Comparison of ENCODE assay signal across 8 cellular contexts in the genomic region with DNA sequence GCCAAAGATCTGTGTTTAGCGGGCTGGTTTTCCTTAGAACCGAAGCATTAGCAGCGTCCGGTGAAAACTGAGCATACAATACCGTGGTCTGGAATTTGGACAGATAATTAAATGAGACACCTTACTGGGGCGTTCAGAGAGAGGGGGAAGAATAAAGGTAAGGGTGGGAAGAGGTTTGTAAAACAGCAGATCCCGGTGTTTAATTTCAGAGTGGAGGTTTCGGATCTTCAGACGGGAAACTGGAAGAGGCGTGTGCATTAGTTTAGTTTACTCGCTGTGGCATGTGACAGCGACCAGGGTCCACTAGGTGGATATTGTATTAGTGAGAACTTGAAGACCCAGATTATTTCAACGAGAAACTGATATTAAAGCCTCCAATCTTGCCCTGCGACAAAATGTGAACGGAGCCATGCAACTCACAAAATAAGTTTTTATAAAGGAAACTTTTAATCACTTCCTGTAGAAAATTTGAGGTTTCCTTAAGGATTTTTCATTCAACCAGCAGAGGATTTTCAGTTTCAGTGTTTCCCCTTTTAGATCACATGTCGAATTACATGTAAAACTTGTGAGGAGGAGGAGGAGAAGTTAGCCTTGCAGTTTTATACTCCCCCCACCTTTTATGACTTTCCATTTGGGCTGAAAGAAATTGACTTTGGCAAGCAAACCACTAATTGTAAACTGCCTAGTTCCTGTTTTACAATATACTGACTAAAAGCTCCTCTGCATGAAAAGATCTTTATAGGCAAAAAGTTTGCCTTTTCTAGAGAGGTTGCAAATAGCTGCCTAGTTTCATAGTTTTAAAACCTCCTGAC. TPM values are rescaled to one million over a fixed set of nuclear protein-coding genes. Genes with fewer than 3 reads are reported as not detected.
DNase-seq lines count a peak whose midpoint lies in the region; ATAC-seq and TF ChIP-seq lines count a peak whose summit lies in the region.
"Had no signal": no experiment of that assay in that cellular context is flagged by ENCODE, and none has a peak within 500 bp of the region (broad histone marks: within the 10 kb centered on the region; RNA-seq: fewer than 3 reads in every experiment).

No MANE protein-coding gene starts in this region.

- in situ Hi-C loops in SK-MEL-5 (cut with HindIII; ENCODE audit: low pct_unique_long_range_greater_than_20kb, low sequenced_read_pairs): no loop called here

- H3K4me3 Mint-ChIP-seq in HFFc6 (no peak overlapping the region), glutamatergic neuron (ENCODE audit: unreplicated experiment) (peak overlapping the region; percentile 85)

- TF ChIP-seq CTCF in HFFc6 (IDR thresholded peaks at IDR 0.05) (peak; percentile 19; the same call in 1 of the 2 replicates), glutamatergic neuron (IDR thresholded peaks at IDR 0.05; ENCODE audit: partially characterized antibody, unreplicated experiment) (peak; percentile 41), spleen (IDR thresholded peaks at IDR 0.05 in 8 of 11, conservative IDR thresholded peaks at IDR 0.05 in 3 of 11) (peak in 6 of 11 experiments; percentile 15 to 44 (median 32))

- H3K27ac ChIP-seq in spleen: peak overlapping the region in 6 of 8 donors; percentile 9 to 83 (median 76)

- H3K4me1 Mint-ChIP-seq in HFFc6 (ENCODE audit: low read depth) (peaks cover 8% of the 10 kb centered on the region), glutamatergic neuron (ENCODE audit: low read depth, unreplicated experiment) (peaks cover 28% of the 10 kb centered on the region)

- H3K4me1 ChIP-seq in spleen: peaks cover 0 to 54% (median 39%) of the 10 kb centered on the region in 6 donors

- H3K36me3 ChIP-seq in spleen: peaks cover 0 to 12% (median 0%) of the 10 kb centered on the region in 6 donors

- H3K27me3 Mint-ChIP-seq in HFFc6 (ENCODE audit: insufficient read depth): peaks cover 10% of the 10 kb centered on the region
- H3K27me3 Mint-ChIP-seq in glutamatergic neuron (ENCODE audit: unreplicated experiment): peaks cover 8% of the 10 kb centered on the region

- ATAC-seq in GM18870 (IDR thresholded peaks at IDR 0.05; ENCODE audit: unreplicated experiment): no peak

- H3K27me3 ChIP-seq in spleen (replicated peaks in 1 of 7): peaks cover 0 to 75% (median 35%) of the 10 kb centered on the region in 7 donors

- DNase-seq in HFFc6 (no peak), SK-MEL-5 (ENCODE audit: low read depth, low spot score) (peak; percentile 63), glutamatergic neuron (no peak), spleen (no peak), HCEC 1CT (no peak), cerebellum (ENCODE audit: low spot score) (no peak)

- intact Hi-C loops in spleen (cut with DNase I; ENCODE audit: low total_unique reads): no loop called here

- H3K4me3 ChIP-seq in spleen: peak overlapping the region; percentile 48 to 87 (median 76)

- WGBS in spleen, 5 donors: 4 to 12% (median 7%) methylated on average over 16 of the region's 16 CpGs

- TF ChIP-seq POLR2A in spleen (IDR thresholded peaks at IDR 0.05): no peak

- no peaks in the 10 kb centered on the region for H3K9me3 ChIP-seq in spleen

- no peak overlapping the region for H3K27ac Mint-ChIP-seq in HFFc6
- no peak overlapping the region for H3K27ac Mint-ChIP-seq in glutamatergic neuron (ENCODE audit: unreplicated experiment)

- H3K9me3 Mint-ChIP-seq in HFFc6 (no peaks in the 10 kb centered on the region), glutamatergic neuron (ENCODE audit: unreplicated experiment) (peaks cover 3% of the 10 kb centered on the region)

- H3K36me3 Mint-ChIP-seq in HFFc6 (ENCODE audit: low read depth) (no peaks in the 10 kb centered on the region), glutamatergic neuron (ENCODE audit: unreplicated experiment) (no peaks in the 10 kb centered on the region)

RNA-seq across cellular contexts. Expression of gene BAMBI, which starts 2.8 kb away (rescaled TPM):
- 1 to 10 TPM; 1.6 to 2.3 (median 2.2) TPM for total RNA-seq in HFFc6 (2021; fragmentation: NEBNext Ultra II Directional; extraction: Animal tissue kit (Norgen Biotek cat#: 25700))
- 288 and 335 TPM in 2 replicates for total RNA-seq in SK-MEL-5 (2014; rRNA removed; shearing (Covaris generic))
- 241 and 282 TPM in 2 replicates for polyA plus RNA-seq in SK-MEL-5 (2015; cell fraction: cytosol; rRNA removed)
- polyA plus RNA-seq in SK-MEL-5 (2015; cell fraction: nucleus; rRNA removed): 227 and 229 TPM in 2 replicates
- total RNA-seq in glutamatergic neuron (ENCODE audit: unreplicated experiment) (5.8 TPM), spleen (10 to 100 TPM; 10.6 to 38.0 (median 19.7) TPM), cerebellum (4.1 TPM)
- 1 to 10 TPM; 3.9 to 7.4 (median 4.9) TPM for polyA plus RNA-seq in spleen
- total RNA-seq: T-helper 1 cell treated with Interleukin-12 subunit alpha and Interleukin-12 subunit beta and Interleukin-4 antibody, amounts not matched to agents 30 ng/mL and 1 ng/mL, for 36 hours had no signal
